Comparison of ENCODE assay signal across 9 cellular contexts in the genomic region with DNA sequence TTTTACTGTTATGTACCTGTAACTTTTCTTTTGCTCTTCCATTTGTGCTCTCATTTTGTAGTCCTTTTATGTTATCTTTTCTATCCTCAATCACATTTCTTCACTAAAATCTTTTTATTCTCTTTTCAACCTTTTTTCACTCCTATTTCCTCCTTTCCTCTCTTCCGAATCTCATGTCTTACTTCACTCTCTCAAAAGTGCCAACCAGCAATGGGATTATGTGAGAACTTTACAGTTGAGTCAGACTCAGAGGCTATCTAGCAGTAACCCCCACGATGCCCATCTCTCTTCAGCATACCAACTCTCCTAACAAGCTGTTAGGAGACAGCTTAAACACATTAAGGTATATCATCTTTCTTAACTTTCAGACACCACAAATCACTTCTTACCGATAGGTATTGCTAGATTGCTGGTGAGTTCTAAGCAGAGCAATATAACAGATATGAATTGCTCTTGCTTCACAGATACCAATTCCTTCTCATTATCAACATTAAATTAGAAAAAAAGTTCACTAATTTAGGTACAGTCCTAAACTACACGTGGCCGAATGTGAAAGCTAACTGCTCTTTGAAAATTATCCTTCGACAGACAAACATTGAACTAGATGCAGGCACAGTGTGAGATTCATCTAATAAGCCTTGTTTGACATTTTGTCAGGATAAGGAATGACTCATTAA. TPM values are rescaled to one million over a fixed set of nuclear protein-coding genes. Genes with fewer than 3 reads are reported as not detected.
DNase-seq lines count a peak whose midpoint lies in the region; FAIRE-seq and TF ChIP-seq lines count a peak whose summit lies in the region.
"Had no signal": no experiment of that assay in that cellular context is flagged by ENCODE, and none has a peak within 500 bp of the region (broad histone marks: within the 10 kb centered on the region; RNA-seq: fewer than 3 reads in every experiment).

No MANE protein-coding gene starts in this region.

- TF ChIP-seq POLR2A in endothelial cell of umbilical vein (IDR thresholded peaks at IDR 0.05; ENCODE audit: low read depth, low read length) (no peak), ovary (IDR thresholded peaks at IDR 0.05) (no peak)

- H3K4me2 ChIP-seq in OCI-LY3 (ENCODE audit: low read length): peak overlapping the region; percentile 78
- H3K4me2 ChIP-seq in endothelial cell of umbilical vein (ENCODE audit: insufficient read depth, low read length): no peak overlapping the region

- H3K9me1 ChIP-seq in endothelial cell of umbilical vein (replicated peaks; ENCODE audit: control insufficient read depth, extremely low read depth, insufficient read depth, low read length): no peaks in the 10 kb centered on the region

- H3K9ac ChIP-seq in ES-I3 (ENCODE audit: low read depth, low read length): peak overlapping the region; percentile 60; the same call in 1 of the 2 replicates
- H3K9ac ChIP-seq in OCI-LY3 (ENCODE audit: low read length): peak overlapping the region; percentile 62
- no peak overlapping the region for H3K9ac ChIP-seq in endothelial cell of umbilical vein (replicated peaks; ENCODE audit: extremely low read depth, insufficient read depth, low read length)

- H3K4me3 ChIP-seq in OCI-LY3 (ENCODE audit: low read length): peak overlapping the region; percentile 90
- no peak overlapping the region for H3K4me3 ChIP-seq in endothelial cell of umbilical vein (replicated peaks in 1 of 3; ENCODE audit: insufficient read depth in 1 of 3, low read depth in 1 of 3, low read length in 3 of 3)
- peak overlapping the region; percentile 48 for H3K4me3 ChIP-seq in ovary

- H3K4me1 ChIP-seq in ES-I3 (ENCODE audit: insufficient read depth, low read length) (no peaks in the 10 kb centered on the region), OCI-LY3 (ENCODE audit: low read length) (peaks cover 30% of the 10 kb centered on the region), endothelial cell of umbilical vein (ENCODE audit: control insufficient read depth, extremely low read depth, insufficient read depth, low read length) (peaks cover 21% of the 10 kb centered on the region), ovary (ENCODE audit: insufficient read depth) (no peaks in the 10 kb centered on the region)

- CTCF ChIA-PET in endothelial cell of umbilical vein (lab: Charles Lee) (interaction anchor here (0.8 to 1.0 kb wide), 2 partner anchors 33 to 52 kb away, joined by 3 to 4 read pairs; no protein-coding TSS in a partner anchor), RWPE1 (lab: Yijun Ruan, JAX) (interaction anchor here (0.6 to 1.0 kb wide), 3 partner anchors 53 to 365 kb away, joined by 5 to 11 read pairs (median 5); no protein-coding TSS in a partner anchor)

- H3K36me3 ChIP-seq in ES-I3 (ENCODE audit: insufficient read depth, low read length) (no peaks in the 10 kb centered on the region), OCI-LY3 (replicated peaks; ENCODE audit: low read depth, low read length) (no peaks in the 10 kb centered on the region), endothelial cell of umbilical vein (ENCODE audit: control insufficient read depth in 2 of 2, extremely low read depth in 1 of 2, insufficient read depth in 2 of 2, low read length in 2 of 2) (no peaks in the 10 kb centered on the region), ovary (no peaks in the 10 kb centered on the region)

- H4K20me1 ChIP-seq in OCI-LY3 (ENCODE audit: insufficient read depth, low read length): no peaks in the 10 kb centered on the region
- no peaks in the 10 kb centered on the region for H4K20me1 ChIP-seq in endothelial cell of umbilical vein (replicated peaks; ENCODE audit: control insufficient read depth, extremely low read depth, insufficient read depth, low read length)

- 0 out of 2 replicates have a peak overlapping the region, but pooled peaks have one; percentile 36 for H2AFZ ChIP-seq in OCI-LY3 (ENCODE audit: low read depth, low read length)
- no peak overlapping the region for H2AFZ ChIP-seq in endothelial cell of umbilical vein (ENCODE audit: low read depth, low read length)

- DNase-seq in endothelial cell of umbilical vein (ENCODE audit: low read depth, low spot score) (no peak), ovary (no peak), RWPE1 (ENCODE audit: low spot score) (no peak), NCI-H1694 treated with DMSO at 0.1 percent for 48 hours (lab: John Stamatoyannopoulos, UW) (no peak), iPS-NIHi7 (ENCODE audit: extremely low spot score) (no peak), DMS114 treated with DMSO at 0.1 percent for 48 hours (lab: John Stamatoyannopoulos, UW; ENCODE audit: unreplicated experiment) (no peak)

- BruUV-seq in endothelial cell of umbilical vein (replicated peaks; lab: Mats Ljungman, UMichigan): TSS peak; percentile 14

- H3K27ac ChIP-seq in OCI-LY3 (ENCODE audit: low read length): no peak overlapping the region
- no peak overlapping the region for H3K27ac ChIP-seq in endothelial cell of umbilical vein (ENCODE audit: insufficient read depth, low read depth, low read length)
- peak overlapping the region in 1 of 2 donors; percentile 83 for H3K27ac ChIP-seq in ovary
- H3K27ac ChIP-seq in RWPE1: no peak overlapping the region

- TF ChIP-seq CTCF in OCI-LY3 (IDR thresholded peaks at IDR 0.05; ENCODE audit: low read depth, low read length) (no peak), endothelial cell of umbilical vein (IDR thresholded peaks at IDR 0.05; ENCODE audit: extremely low read depth in 1 of 2, insufficient read depth in 1 of 2, low read depth in 1 of 2, low read length in 2 of 2) (no peak), ovary (IDR thresholded peaks at IDR 0.05) (no peak), RWPE1 (conservative IDR thresholded peaks at IDR 0.05; ENCODE audit: low read depth) (no peak)

- no peak for FAIRE-seq in endothelial cell of umbilical vein (lab: Jason Lieb, UNC)
- FAIRE-seq: frontal cortex had no signal

- dilution Hi-C loops in endothelial cell of umbilical vein (cut with MboI; ENCODE audit: extremely low pct_ligation_motif_present, low sequenced_read_pairs): no loop called here

- intact Hi-C loops in endothelial cell of umbilical vein (cut with micrococcal nuclease): no loop called here
- intact Hi-C loops in ovary (cut with DNase I): no loop called here

- POLR2A ChIA-PET in endothelial cell of umbilical vein (lab: Charles Lee) (no interaction called here), RWPE1 (lab: Yijun Ruan, JAX; ENCODE audit: low non-redundant PET) (no interaction called here)

- H3K79me2 ChIP-seq in OCI-LY3 (ENCODE audit: low read length): no peaks in the 10 kb centered on the region
- no peaks in the 10 kb centered on the region for H3K79me2 ChIP-seq in endothelial cell of umbilical vein (ENCODE audit: control insufficient read depth, insufficient read depth, low read length)

- H3K9me3 ChIP-seq in ES-I3 (ENCODE audit: control insufficient read depth, insufficient read depth, low read length): no peaks in the 10 kb centered on the region; the same call in 1 of the 2 replicates
- H3K9me3 ChIP-seq in OCI-LY3 (ENCODE audit: insufficient read depth, low read length): no peaks in the 10 kb centered on the region
- H3K9me3 ChIP-seq in endothelial cell of umbilical vein (replicated peaks; ENCODE audit: control insufficient read depth, insufficient read depth, low read length): no peaks in the 10 kb centered on the region
- no peaks in the 10 kb centered on the region for H3K9me3 ChIP-seq in ovary

- 25 to 36% (median 31%) methylated on average over 6 of the region's 6 CpGs for whole genome bisulfite sequencing in ovary, 3 donors

- H3K27me3 ChIP-seq in OCI-LY3 (ENCODE audit: low read depth, low read length) (no peaks in the 10 kb centered on the region; the same call in 1 of the 2 replicates), endothelial cell of umbilical vein (ENCODE audit: control insufficient read depth in 2 of 2, insufficient read depth in 2 of 2, low read length in 2 of 2) (peaks cover 16 to 26% of the 10 kb centered on the region in 2 experiments), ovary (no peaks in the 10 kb centered on the region)

- TF ChIP-seq EP300 in ovary (IDR thresholded peaks at IDR 0.05): no peak

TF ChIP-seq in endothelial cell of umbilical vein, 7 proteins besides CTCF, POLR2A, EP300 and RAD21:
- TF ChIP-seq FOS (IDR thresholded peaks at IDR 0.05; ENCODE audit: borderline replicate concordance, insufficient read depth, low read length) (no peak), GATA2 (IDR thresholded peaks at IDR 0.05; ENCODE audit: insufficient read depth, insufficient read length, low read depth, low read length) (no peak), MYC (IDR thresholded peaks at IDR 0.05; ENCODE audit: low read depth, low read length) (no peak)
TF ChIP-seq in endothelial cell of umbilical vein: peak in this region for 0.

RNA-seq across cellular contexts. Expression of gene FAM184A, which starts 1.4 kb away (rescaled TPM):
- total RNA-seq in endothelial cell of umbilical vein: 0.84 and 0.95 TPM in 2 replicates
- polyA plus RNA-seq in endothelial cell of umbilical vein: 0.04 and 0.16 TPM in 2 replicates
- 0.10 and 0.19 TPM in 2 replicates for polyA plus RNA-seq in endothelial cell of umbilical vein (2011; cell fraction: cytosol; rRNA removed)
- polyA plus RNA-seq in endothelial cell of umbilical vein (2011; cell fraction: nucleus; rRNA removed): 0.48 and 0.51 TPM in 2 replicates
- polyA plus RNA-seq in endothelial cell of umbilical vein (2012): not detected in 2 replicates
- polyA minus RNA-seq in endothelial cell of umbilical vein: 0.96 TPM in 1 of 2 replicates, not detected in the other
- not detected for polyA minus RNA-seq in endothelial cell of umbilical vein (2011; cell fraction: cytosol; rRNA and poly(A)+ RNA removed)
- 1.1 and 1.3 TPM in 2 replicates for polyA minus RNA-seq in endothelial cell of umbilical vein (2011; cell fraction: nucleus; rRNA and poly(A)+ RNA removed)
- total RNA-seq in ovary: 10 to 100 TPM in 3 of 7 donors, 1 to 10 TPM in 4; 5.4 to 10.8 (median 9.5) TPM
- 1 to 10 TPM; 2.8 to 3.6 TPM for polyA plus RNA-seq in ovary

Comparison
In these comparisons a context has a peak if more than half of its experiments do, and no peak if none do; other contexts are left out.
1. H3K4me3 ChIP-seq: peak in OCI-LY3 (single experiment) and ovary (single experiment); none in endothelial cell of umbilical vein (0 of 3).